Comparison of ENCODE assay signal across 1 cellular context in the genomic region with DNA sequence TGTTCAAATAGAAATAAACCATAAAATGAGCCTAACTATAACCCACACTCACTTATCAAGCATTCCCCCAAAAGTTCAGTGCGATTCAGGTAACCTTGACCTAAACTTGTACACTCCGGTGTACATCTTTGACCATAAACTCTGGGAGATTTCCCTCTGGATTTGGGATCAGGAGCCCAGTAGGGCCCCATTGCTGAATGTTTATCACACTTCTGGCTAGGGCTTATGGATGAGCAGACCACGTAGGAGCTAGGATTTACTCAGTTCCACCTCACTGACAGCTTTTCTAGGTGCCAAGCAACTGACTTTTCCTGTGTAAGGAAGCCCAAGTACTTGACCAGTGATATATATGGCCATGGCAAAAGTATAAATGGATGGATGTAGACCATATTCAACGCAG.
TF ChIP-seq lines count a peak whose summit lies in the region.

No MANE protein-coding gene starts in this region.

TF ChIP-seq in HepG2, 621 proteins besides CTCF, POLR2A, EP300 and RAD21 (continued from another document):
- TF ChIP-seq, protein P1, sequence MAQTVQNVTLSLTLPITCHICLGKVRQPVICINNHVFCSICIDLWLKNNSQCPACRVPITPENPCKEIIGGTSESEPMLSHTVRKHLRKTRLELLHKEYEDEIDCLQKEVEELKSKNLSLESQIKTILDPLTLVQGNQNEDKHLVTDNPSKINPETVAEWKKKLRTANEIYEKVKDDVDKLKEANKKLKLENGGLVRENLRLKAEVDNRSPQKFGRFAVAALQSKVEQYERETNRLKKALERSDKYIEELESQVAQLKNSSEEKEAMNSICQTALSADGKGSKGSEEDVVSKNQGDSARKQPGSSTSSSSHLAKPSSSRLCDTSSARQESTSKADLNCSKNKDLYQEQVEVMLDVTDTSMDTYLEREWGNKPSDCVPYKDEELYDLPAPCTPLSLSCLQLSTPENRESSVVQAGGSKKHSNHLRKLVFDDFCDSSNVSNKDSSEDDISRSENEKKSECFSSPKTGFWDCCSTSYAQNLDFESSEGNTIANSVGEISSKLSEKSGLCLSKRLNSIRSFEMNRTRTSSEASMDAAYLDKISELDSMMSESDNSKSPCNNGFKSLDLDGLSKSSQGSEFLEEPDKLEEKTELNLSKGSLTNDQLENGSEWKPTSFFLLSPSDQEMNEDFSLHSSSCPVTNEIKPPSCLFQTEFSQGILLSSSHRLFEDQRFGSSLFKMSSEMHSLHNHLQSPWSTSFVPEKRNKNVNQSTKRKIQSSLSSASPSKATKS (CRISPR knock-in tag; IDR thresholded peaks at IDR 0.05) = no peak
- TF ChIP-seq, protein P2, sequence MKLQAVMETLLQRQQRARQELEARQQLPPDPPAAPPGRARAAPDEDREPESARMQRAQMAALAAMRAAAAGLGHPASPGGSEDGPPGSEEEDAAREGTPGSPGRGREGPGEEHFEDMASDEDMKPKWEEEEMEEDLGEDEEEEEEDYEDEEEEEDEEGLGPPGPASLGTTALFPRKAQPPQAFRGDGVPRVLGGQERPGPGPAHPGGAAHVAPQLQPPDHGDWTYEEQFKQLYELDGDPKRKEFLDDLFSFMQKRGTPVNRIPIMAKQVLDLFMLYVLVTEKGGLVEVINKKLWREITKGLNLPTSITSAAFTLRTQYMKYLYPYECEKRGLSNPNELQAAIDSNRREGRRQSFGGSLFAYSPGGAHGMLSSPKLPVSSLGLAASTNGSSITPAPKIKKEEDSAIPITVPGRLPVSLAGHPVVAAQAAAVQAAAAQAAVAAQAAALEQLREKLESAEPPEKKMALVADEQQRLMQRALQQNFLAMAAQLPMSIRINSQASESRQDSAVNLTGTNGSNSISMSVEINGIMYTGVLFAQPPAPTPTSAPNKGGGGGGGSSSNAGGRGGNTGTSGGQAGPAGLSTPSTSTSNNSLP (IDR thresholded peaks at IDR 0.05; ENCODE audit: low read depth, low read length) = no peak
- TF ChIP-seq RCOR2 (CRISPR knock-in tag; IDR thresholded peaks at IDR 0.05) (no peak), ZNF7 (CRISPR knock-in tag; IDR thresholded peaks at IDR 0.05) (no peak), ZNF350 (CRISPR knock-in tag; IDR thresholded peaks at IDR 0.05; ENCODE audit: borderline replicate concordance, low read depth) (no peak), RBFOX2 (IDR thresholded peaks at IDR 0.05; ENCODE audit: low read depth, low read length) (no peak), POLR2AphosphoS2 (IDR thresholded peaks at IDR 0.05; ENCODE audit: low read depth, low read length) (peak; percentile 49; the same call in 1 of the 2 replicates), RFXANK (CRISPR knock-in tag; IDR thresholded peaks at IDR 0.05) (no peak)
- TF ChIP-seq, protein P3, sequence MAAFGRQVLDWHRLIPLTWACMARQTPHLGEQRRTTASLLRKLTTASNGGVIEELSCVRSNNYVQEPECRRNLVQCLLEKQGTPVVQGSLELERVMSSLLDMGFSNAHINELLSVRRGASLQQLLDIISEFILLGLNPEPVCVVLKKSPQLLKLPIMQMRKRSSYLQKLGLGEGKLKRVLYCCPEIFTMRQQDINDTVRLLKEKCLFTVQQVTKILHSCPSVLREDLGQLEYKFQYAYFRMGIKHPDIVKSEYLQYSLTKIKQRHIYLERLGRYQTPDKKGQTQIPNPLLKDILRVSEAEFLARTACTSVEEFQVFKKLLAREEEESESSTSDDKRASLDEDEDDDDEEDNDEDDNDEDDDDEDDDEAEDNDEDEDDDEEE (CRISPR knock-in tag; IDR thresholded peaks at IDR 0.05) = no peak
